In genomic region chr3:127688416-127689265, GRCh38 we compare ENCODE assay signal across 9 cellular contexts. TPM values are rescaled to one million over a fixed set of nuclear protein-coding genes. Genes with fewer than 3 reads are reported as not detected.
DNase-seq lines count a peak whose midpoint lies in the region; ATAC-seq and TF ChIP-seq lines count a peak whose summit lies in the region.
"Had no signal": no experiment of that assay in that cellular context is flagged by ENCODE, and none has a peak within 500 bp of the region (broad histone marks: within the 10 kb centered on the region; RNA-seq: fewer than 3 reads in every experiment).

No MANE protein-coding gene starts in this region.

- peak overlapping the region; percentile 59 for H3K56ac ChIP-seq in IMR-90 (ENCODE audit: extremely low read depth, insufficient read depth, low read length)

- DNase-seq in IMR-90 (peak; percentile 65), SJSA1 (ENCODE audit: low read depth in 1 of 2, low spot score in 2 of 2) (no peak), right atrium auricular region (ENCODE audit: low spot score) (no peak), stomach (no peak), LoVo (ENCODE audit: low spot score) (no peak), esophagus squamous epithelium (lab: John Stamatoyannopoulos, UW) (no peak), GM13977 (ENCODE audit: low spot score) (no peak)
- DNase-seq: activated T-cell treated with anti-CD3 and anti-CD28 coated beads, Interleukin-2, amount 50 U/mL, for 72 hours; KBM-7 had no signal

- H3K27ac ChIP-seq in IMR-90 (ENCODE audit: insufficient read depth, low read length), result peak overlapping the region; percentile 80
- H3K27ac ChIP-seq in SJSA1, result peak overlapping the region; percentile 86; the same call in 1 of the 2 replicates
- peak overlapping the region; percentile 59 to 73 for H3K27ac ChIP-seq in right atrium auricular region
- peak overlapping the region in 3 of 5 donors; percentile 22 to 76 (median 61) for H3K27ac ChIP-seq in stomach
- peak overlapping the region in 2 of 4 donors; percentile 12 to 61 for H3K27ac ChIP-seq in esophagus squamous epithelium

- H3K4ac ChIP-seq in IMR-90 (ENCODE audit: low read depth, low read length), result peak overlapping the region; percentile 98

- peak overlapping the region; percentile 99 for H2BK15ac ChIP-seq in IMR-90 (ENCODE audit: low read depth, low read length)

- peak overlapping the region; percentile 73 for H2AFZ ChIP-seq in IMR-90 (replicated peaks; ENCODE audit: low read length, poor library complexity)

- POLR2A ChIA-PET in IMR-90 (lab: Charles Lee; ENCODE audit: unreplicated experiment), result no interaction called here

- H4K5ac ChIP-seq in IMR-90 (ENCODE audit: low read depth, low read length), result peak overlapping the region; percentile 61

- CTCF ChIA-PET in IMR-90 (lab: Yijun Ruan, JAX), result interaction anchor here (0.7 kb wide), 1 partner anchor 283 kb away, joined by 3 read pairs; no protein-coding TSS in a partner anchor

- H3K27me3 ChIP-seq in IMR-90 (ENCODE audit: control insufficient read depth, insufficient read depth, low read length) (no peaks in the 10 kb centered on the region), SJSA1 (replicated peaks) (no peaks in the 10 kb centered on the region), right atrium auricular region (no peaks in the 10 kb centered on the region), stomach (no peaks in the 10 kb centered on the region), esophagus squamous epithelium (no peaks in the 10 kb centered on the region)

- H3K9ac ChIP-seq in IMR-90 (ENCODE audit: low read depth, low read length), result no peak overlapping the region; the same call in 1 of the 2 replicates

- peak overlapping the region; percentile 93 for H3K14ac ChIP-seq in IMR-90 (replicated peaks; ENCODE audit: low read depth, low read length)

- peak overlapping the region; percentile 93 for H2BK20ac ChIP-seq in IMR-90 (ENCODE audit: low read depth, low read length)

- H3K4me3 ChIP-seq in IMR-90 (ENCODE audit: insufficient read depth, low read depth, low read length) (no peak overlapping the region), SJSA1 (no peak overlapping the region), right atrium auricular region (no peak overlapping the region), stomach (no peak overlapping the region), esophagus squamous epithelium (no peak overlapping the region)

- H3K23ac ChIP-seq in IMR-90 (ENCODE audit: low read depth, low read length), result peak overlapping the region; percentile 62

- H2BK5ac ChIP-seq in IMR-90 (ENCODE audit: low read depth, low read length, poor library complexity, severe bottlenecking), result peak overlapping the region; percentile 89

- H4K8ac ChIP-seq in IMR-90 (ENCODE audit: low read depth in 2 of 2, low read length in 2 of 2), result peak overlapping the region; percentile 90 to 91; a peak in 3 of 4 replicates

- ATAC-seq in IMR-90 (ENCODE audit: low read depth), result peak; percentile 32
- ATAC-seq: activated T-cell treated with anti-CD3 and anti-CD28 coated beads, Interleukin-2, amount 50 U/mL, for 72 hours had no signal

- H3K9me1 ChIP-seq in IMR-90 (ENCODE audit: insufficient read depth, low read length), result peaks cover 26% of the 10 kb centered on the region

- H3K4me1 ChIP-seq in IMR-90 (ENCODE audit: control insufficient read depth, insufficient read depth, low read length) (peaks cover 26% of the 10 kb centered on the region), SJSA1 (replicated peaks) (peaks cover 61% of the 10 kb centered on the region), right atrium auricular region (peaks cover 0 to 43% of the 10 kb centered on the region in 2 donors), stomach (peaks cover 0 to 35% (median 15%) of the 10 kb centered on the region in 4 donors), esophagus squamous epithelium (peaks cover 0 to 22% (median 19%) of the 10 kb centered on the region in 3 donors)

- H4K91ac ChIP-seq in IMR-90 (ENCODE audit: insufficient read depth, low read depth, low read length), result peak overlapping the region; percentile 94

- peak overlapping the region; percentile 98 for H2BK120ac ChIP-seq in IMR-90 (ENCODE audit: low read depth, low read length)

- TF ChIP-seq RAD21 in IMR-90 (IDR thresholded peaks at IDR 0.05; ENCODE audit: low read length), result no peak

- H3K9me3 ChIP-seq in IMR-90 (ENCODE audit: control insufficient read depth, insufficient read depth, low read length), result no peaks in the 10 kb centered on the region
- no peaks in the 10 kb centered on the region; the same call in 1 of the 2 replicates for H3K9me3 ChIP-seq in SJSA1 (replicated peaks)
- no peaks in the 10 kb centered on the region for H3K9me3 ChIP-seq in right atrium auricular region
- no peaks in the 10 kb centered on the region for H3K9me3 ChIP-seq in stomach
- no peaks in the 10 kb centered on the region for H3K9me3 ChIP-seq in esophagus squamous epithelium

- no peak for TF ChIP-seq POLR2A in IMR-90 (IDR thresholded peaks at IDR 0.05; ENCODE audit: low read depth, low read length)
- no peak for TF ChIP-seq POLR2A in stomach (IDR thresholded peaks at IDR 0.05)
- TF ChIP-seq POLR2A in esophagus squamous epithelium (IDR thresholded peaks at IDR 0.05), result no peak

- no peaks in the 10 kb centered on the region for H4K20me1 ChIP-seq in IMR-90 (ENCODE audit: insufficient read depth, low read length)

- 54% methylated on average over 6 of the region's 20 CpGs; no CpG with 5 or more reads in 1 of the 2 experiments for WGBS in IMR-90 (ENCODE audit: extremely low coverage in 2 of 2, insufficient read length in 1 of 2), 2 experiments
- WGBS in stomach, 5 donors, result 65 to 77% (median 77%) methylated on average over 16 to 20 of the region's 20 CpGs
- WGBS in esophagus squamous epithelium, 2 donors, result 74 to 83% methylated on average over 15 to 18 of the region's 20 CpGs

- TF ChIP-seq EP300 in stomach (IDR thresholded peaks at IDR 0.05), result no peak

- H2AK5ac ChIP-seq in IMR-90 (ENCODE audit: low read depth, low read length), result peak overlapping the region; percentile 98

- H3K36me3 ChIP-seq in IMR-90 (ENCODE audit: control insufficient read depth, insufficient read depth, low read length) (peaks cover 12% of the 10 kb centered on the region; the same call in 1 of the 2 replicates), SJSA1 (peaks cover 37% of the 10 kb centered on the region), right atrium auricular region (peaks cover 13% of the 10 kb centered on the region), stomach (peaks cover 0 to 25% (median 14%) of the 10 kb centered on the region in 4 donors), esophagus squamous epithelium (peaks cover 0 to 47% (median 0%) of the 10 kb centered on the region in 3 donors)

- peak overlapping the region; percentile 96 for H2AK9ac ChIP-seq in IMR-90 (replicated peaks; ENCODE audit: low read depth, low read length, poor library complexity)

- in situ Hi-C loops in IMR-90 (cut with MboI; ENCODE audit: low sequenced_read_pairs) (no loop called here), GM13977 (cut with MboI; ENCODE audit: low pct_unique_long_range_greater_than_20kb, low sequenced_read_pairs, unreplicated experiment) (no loop called here)

- intact Hi-C loops in IMR-90 (cut with micrococcal nuclease), result no loop called here
- intact Hi-C loops in stomach (cut with DNase I; ENCODE audit: low total_unique reads), result no loop called here
- intact Hi-C loops in esophagus squamous epithelium (cut with DNase I), result no loop called here

- peak overlapping the region; percentile 84 for H3K18ac ChIP-seq in IMR-90 (ENCODE audit: low read depth, low read length)

- H3K4me2 ChIP-seq in IMR-90 (ENCODE audit: low read depth, low read length), result peak overlapping the region; percentile 4; the same call in 1 of the 2 replicates

- peaks cover 0 to 26% of the 10 kb centered on the region in 2 experiments; a peak in 2 of 4 replicates for H3K79me1 ChIP-seq in IMR-90 (ENCODE audit: low read depth in 1 of 2, low read length in 2 of 2)

- dilution Hi-C loops in IMR-90 (cut with HindIII; ENCODE audit: low sequenced_read_pairs, unreplicated experiment), result no loop called here

- no TSS peak for BruUV-seq in IMR-90 (replicated peaks; lab: Mats Ljungman, UMichigan)

- TF ChIP-seq CTCF in IMR-90 (conservative IDR thresholded peaks at IDR 0.05; ENCODE audit: low read depth, low read length), result no peak
- TF ChIP-seq CTCF in right atrium auricular region (IDR thresholded peaks at IDR 0.05), result no peak
- no peak for TF ChIP-seq CTCF in stomach (IDR thresholded peaks at IDR 0.05)
- TF ChIP-seq CTCF in esophagus squamous epithelium (IDR thresholded peaks at IDR 0.05), result no peak
- no peak for TF ChIP-seq CTCF in GM13977 (IDR thresholded peaks at IDR 0.05; ENCODE audit: extremely low read depth, insufficient read depth, missing control alignments)

TF ChIP-seq in IMR-90, 13 proteins besides CTCF, POLR2A, EP300 and RAD21 (continues in another document):
- no peak for TF ChIP-seq MAZ (IDR thresholded peaks at IDR 0.05; ENCODE audit: borderline replicate concordance, low read depth, low read length)
- no peak for TF ChIP-seq RFX5 (IDR thresholded peaks at IDR 0.05; ENCODE audit: low read depth, low read length)
- no peak for TF ChIP-seq CHD1 (IDR thresholded peaks at IDR 0.05; ENCODE audit: low read depth, low read length)
- TF ChIP-seq SMC3 (IDR thresholded peaks at IDR 0.05; ENCODE audit: low read depth, low read length), result no peak

RNA-seq across cellular contexts. Expression of gene ABTB1, which starts 15.9 kb away (rescaled TPM):
- total RNA-seq in IMR-90 (2012; rRNA removed), result 3.2 and 3.3 TPM in 2 replicates
- polyA plus RNA-seq in IMR-90 (2012; rRNA removed), result 23.0 and 25.3 TPM in 2 replicates
- 18.6 and 29.2 TPM in 2 replicates for polyA plus RNA-seq in IMR-90 (2012; cell fraction: cytosol; rRNA removed)
- polyA plus RNA-seq in IMR-90 (2012; cell fraction: nucleus; rRNA removed; ENCODE audit: low replicate concordance), result 139 and 305 TPM in 2 replicates
- 1.3 and 1.4 TPM in 2 replicates for total RNA-seq in SJSA1 (2014; rRNA removed; shearing (Covaris generic))
- total RNA-seq in right atrium auricular region, result 10 to 100 TPM; 14.9 to 16.9 TPM
- 100 to 1,000 TPM in 1 of 5 donors, 10 to 100 TPM in 4; 22.0 to 113 (median 56.6) TPM for total RNA-seq in stomach
- 10 to 100 TPM; 25.7 to 36.3 (median 34.4) TPM for polyA plus RNA-seq in stomach
- total RNA-seq in esophagus squamous epithelium, result 10 to 100 TPM in 1 of 4 donors, 1 to 10 TPM in 3; 5.6 to 21.4 (median 6.3) TPM

RNA-seq across cellular contexts. Expression of gene PODXL2, which starts 59.7 kb away (rescaled TPM):
- total RNA-seq in IMR-90 (2012; rRNA removed) (1.6 and 1.7 TPM in 2 replicates), right atrium auricular region (1 to 10 TPM; 1.9 to 2.9 TPM), stomach (10 to 100 TPM in 4 of 5 donors, 1 to 10 TPM in 1; 5.3 to 50.9 (median 15.6) TPM), esophagus squamous epithelium (1 to 10 TPM; 2.1 to 5.5 (median 4.4) TPM)
- polyA plus RNA-seq in IMR-90 (2012; rRNA removed) (5.4 and 5.8 TPM in 2 replicates), stomach (10 to 100 TPM in 2 of 3 donors, 1 to 10 TPM in 1; 6.3 to 11.6 (median 10.6) TPM)
- 2.9 and 6.6 TPM in 2 replicates for polyA plus RNA-seq in IMR-90 (2012; cell fraction: cytosol; rRNA removed)
- 2.4 and 3.5 TPM in 2 replicates for polyA plus RNA-seq in IMR-90 (2012; cell fraction: nucleus; rRNA removed; ENCODE audit: low replicate concordance)
- 0.94 and 2.6 TPM in 2 replicates for total RNA-seq in SJSA1 (2014; rRNA removed; shearing (Covaris generic))
